In the genomic region with DNA sequence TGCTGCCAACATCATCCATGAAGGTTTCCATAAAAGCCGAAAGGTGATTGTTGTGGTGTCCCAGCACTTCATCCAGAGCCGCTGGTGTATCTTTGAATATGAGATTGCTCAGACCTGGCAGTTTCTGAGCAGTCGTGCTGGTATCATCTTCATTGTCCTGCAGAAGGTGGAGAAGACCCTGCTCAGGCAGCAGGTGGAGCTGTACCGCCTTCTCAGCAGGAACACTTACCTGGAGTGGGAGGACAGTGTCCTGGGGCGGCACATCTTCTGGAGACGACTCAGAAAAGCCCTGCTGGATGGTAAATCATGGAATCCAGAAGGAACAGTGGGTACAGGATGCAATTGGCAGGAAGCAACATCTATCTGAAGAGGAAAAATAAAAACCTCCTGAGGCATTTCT, we compare ENCODE assay signal across 2 cellular contexts.
TF ChIP-seq lines count a peak whose summit lies in the region.

No MANE protein-coding gene starts in this region.

TF ChIP-seq in SK-N-SH, 30 proteins besides CTCF, POLR2A, EP300 and RAD21 (continued from another document):
- TF ChIP-seq, protein P1, sequence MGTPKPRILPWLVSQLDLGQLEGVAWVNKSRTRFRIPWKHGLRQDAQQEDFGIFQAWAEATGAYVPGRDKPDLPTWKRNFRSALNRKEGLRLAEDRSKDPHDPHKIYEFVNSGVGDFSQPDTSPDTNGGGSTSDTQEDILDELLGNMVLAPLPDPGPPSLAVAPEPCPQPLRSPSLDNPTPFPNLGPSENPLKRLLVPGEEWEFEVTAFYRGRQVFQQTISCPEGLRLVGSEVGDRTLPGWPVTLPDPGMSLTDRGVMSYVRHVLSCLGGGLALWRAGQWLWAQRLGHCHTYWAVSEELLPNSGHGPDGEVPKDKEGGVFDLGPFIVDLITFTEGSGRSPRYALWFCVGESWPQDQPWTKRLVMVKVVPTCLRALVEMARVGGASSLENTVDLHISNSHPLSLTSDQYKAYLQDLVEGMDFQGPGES (IDR thresholded peaks at IDR 0.05; ENCODE audit: low read depth, low read length): no peak
- TF ChIP-seq, protein P2, sequence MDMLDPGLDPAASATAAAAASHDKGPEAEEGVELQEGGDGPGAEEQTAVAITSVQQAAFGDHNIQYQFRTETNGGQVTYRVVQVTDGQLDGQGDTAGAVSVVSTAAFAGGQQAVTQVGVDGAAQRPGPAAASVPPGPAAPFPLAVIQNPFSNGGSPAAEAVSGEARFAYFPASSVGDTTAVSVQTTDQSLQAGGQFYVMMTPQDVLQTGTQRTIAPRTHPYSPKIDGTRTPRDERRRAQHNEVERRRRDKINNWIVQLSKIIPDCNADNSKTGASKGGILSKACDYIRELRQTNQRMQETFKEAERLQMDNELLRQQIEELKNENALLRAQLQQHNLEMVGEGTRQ (IDR thresholded peaks at IDR 0.05; ENCODE audit: borderline replicate concordance, low read depth, low read length): no peak
- TF ChIP-seq EZH2phosphoT487 (IDR thresholded peaks at IDR 0.05; ENCODE audit: borderline replicate concordance, low read depth) (no peak), NFIC (IDR thresholded peaks at IDR 0.05; ENCODE audit: borderline replicate concordance) (no peak), RCOR1 (IDR thresholded peaks at IDR 0.05; ENCODE audit: low read length) (no peak), CHD2 (IDR thresholded peaks at IDR 0.05; ENCODE audit: low read length, partially characterized antibody) (no peak), FOXM1 (IDR thresholded peaks at IDR 0.05; ENCODE audit: low read depth) (no peak), ELF1 (IDR thresholded peaks at IDR 0.05) (no peak), TAF1 (IDR thresholded peaks at IDR 0.05; ENCODE audit: borderline replicate concordance, low read depth, low read length) (no peak)
- TF ChIP-seq, protein P3, sequence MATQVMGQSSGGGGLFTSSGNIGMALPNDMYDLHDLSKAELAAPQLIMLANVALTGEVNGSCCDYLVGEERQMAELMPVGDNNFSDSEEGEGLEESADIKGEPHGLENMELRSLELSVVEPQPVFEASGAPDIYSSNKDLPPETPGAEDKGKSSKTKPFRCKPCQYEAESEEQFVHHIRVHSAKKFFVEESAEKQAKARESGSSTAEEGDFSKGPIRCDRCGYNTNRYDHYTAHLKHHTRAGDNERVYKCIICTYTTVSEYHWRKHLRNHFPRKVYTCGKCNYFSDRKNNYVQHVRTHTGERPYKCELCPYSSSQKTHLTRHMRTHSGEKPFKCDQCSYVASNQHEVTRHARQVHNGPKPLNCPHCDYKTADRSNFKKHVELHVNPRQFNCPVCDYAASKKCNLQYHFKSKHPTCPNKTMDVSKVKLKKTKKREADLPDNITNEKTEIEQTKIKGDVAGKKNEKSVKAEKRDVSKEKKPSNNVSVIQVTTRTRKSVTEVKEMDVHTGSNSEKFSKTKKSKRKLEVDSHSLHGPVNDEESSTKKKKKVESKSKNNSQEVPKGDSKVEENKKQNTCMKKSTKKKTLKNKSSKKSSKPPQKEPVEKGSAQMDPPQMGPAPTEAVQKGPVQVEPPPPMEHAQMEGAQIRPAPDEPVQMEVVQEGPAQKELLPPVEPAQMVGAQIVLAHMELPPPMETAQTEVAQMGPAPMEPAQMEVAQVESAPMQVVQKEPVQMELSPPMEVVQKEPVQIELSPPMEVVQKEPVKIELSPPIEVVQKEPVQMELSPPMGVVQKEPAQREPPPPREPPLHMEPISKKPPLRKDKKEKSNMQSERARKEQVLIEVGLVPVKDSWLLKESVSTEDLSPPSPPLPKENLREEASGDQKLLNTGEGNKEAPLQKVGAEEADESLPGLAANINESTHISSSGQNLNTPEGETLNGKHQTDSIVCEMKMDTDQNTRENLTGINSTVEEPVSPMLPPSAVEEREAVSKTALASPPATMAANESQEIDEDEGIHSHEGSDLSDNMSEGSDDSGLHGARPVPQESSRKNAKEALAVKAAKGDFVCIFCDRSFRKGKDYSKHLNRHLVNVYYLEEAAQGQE (IDR thresholded peaks at IDR 0.05; ENCODE audit: low read depth, low read length): no peak

TF ChIP-seq in SK-N-SH treated with all-trans-retinoic acid at 6 μM for 48 hours, 23 proteins besides CTCF, POLR2A, EP300 and RAD21 (continued from another document):
- TF ChIP-seq SNAI2 (CRISPR knock-in tag; IDR thresholded peaks at IDR 0.05): no peak
- no peak for TF ChIP-seq ZFP30 (CRISPR knock-in tag; IDR thresholded peaks at IDR 0.05)
- no peak for TF ChIP-seq ESRRG (CRISPR knock-in tag; IDR thresholded peaks at IDR 0.05)
- TF ChIP-seq, protein P4, sequence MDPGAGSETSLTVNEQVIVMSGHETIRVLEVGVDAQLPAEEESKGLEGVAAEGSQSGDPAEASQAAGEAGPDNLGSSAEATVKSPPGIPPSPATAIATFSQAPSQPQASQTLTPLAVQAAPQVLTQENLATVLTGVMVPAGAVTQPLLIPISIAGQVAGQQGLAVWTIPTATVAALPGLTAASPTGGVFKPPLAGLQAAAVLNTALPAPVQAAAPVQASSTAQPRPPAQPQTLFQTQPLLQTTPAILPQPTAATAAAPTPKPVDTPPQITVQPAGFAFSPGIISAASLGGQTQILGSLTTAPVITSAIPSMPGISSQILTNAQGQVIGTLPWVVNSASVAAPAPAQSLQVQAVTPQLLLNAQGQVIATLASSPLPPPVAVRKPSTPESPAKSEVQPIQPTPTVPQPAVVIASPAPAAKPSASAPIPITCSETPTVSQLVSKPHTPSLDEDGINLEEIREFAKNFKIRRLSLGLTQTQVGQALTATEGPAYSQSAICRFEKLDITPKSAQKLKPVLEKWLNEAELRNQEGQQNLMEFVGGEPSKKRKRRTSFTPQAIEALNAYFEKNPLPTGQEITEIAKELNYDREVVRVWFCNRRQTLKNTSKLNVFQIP (CRISPR knock-in tag; IDR thresholded peaks at IDR 0.05; ENCODE audit: borderline replicate concordance, low read depth): no peak
- TF ChIP-seq, protein P5, sequence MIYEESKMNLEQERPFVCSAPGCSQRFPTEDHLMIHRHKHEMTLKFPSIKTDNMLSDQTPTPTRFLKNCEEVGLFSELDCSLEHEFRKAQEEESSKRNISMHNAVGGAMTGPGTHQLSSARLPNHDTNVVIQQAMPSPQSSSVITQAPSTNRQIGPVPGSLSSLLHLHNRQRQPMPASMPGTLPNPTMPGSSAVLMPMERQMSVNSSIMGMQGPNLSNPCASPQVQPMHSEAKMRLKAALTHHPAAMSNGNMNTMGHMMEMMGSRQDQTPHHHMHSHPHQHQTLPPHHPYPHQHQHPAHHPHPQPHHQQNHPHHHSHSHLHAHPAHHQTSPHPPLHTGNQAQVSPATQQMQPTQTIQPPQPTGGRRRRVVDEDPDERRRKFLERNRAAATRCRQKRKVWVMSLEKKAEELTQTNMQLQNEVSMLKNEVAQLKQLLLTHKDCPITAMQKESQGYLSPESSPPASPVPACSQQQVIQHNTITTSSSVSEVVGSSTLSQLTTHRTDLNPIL (CRISPR knock-in tag; IDR thresholded peaks at IDR 0.05; ENCODE audit: low read depth): no peak
- no peak for TF ChIP-seq PPARA (CRISPR knock-in tag; IDR thresholded peaks at IDR 0.05; ENCODE audit: borderline replicate concordance)
- TF ChIP-seq OSR1 (CRISPR knock-in tag; IDR thresholded peaks at IDR 0.05): no peak
- TF ChIP-seq BACH2 (CRISPR knock-in tag; IDR thresholded peaks at IDR 0.05; ENCODE audit: borderline replicate concordance): no peak
